Comparison of ENCODE assay signal across 8 cellular contexts in the genomic region with DNA sequence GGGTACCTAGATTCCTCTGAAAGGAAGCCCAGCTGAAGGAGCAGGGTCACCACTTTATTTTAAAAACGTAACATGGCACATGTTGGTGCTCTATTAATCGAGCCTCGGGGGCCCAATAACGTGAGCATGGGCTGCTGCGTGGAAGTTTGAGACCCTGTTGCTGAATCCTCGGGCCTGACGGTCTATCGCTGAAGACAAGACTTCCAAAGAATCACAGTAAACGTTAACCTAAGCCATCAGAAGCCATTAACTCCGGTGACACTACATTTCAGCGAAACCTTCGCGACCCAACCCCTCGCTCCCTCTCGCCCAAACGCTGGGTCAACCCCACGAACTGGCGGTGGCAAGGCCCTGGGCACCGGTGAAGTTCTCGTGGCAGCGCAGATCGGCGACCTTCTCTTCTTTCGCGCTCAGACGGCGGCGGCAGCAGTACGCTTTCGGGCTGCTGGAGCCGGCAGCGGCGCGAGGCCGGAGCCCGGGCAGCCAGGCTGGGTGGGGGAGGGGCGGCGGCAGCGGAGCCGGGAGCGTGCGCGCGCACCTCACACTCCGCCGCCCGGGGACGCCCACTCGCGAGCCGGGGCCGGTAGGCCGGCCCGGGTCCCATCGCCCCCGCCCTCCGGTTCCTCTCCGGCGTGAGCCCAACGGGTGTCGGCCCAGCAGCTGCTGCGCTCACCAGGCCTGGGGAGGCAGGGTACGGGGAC. TPM values are rescaled to one million over a fixed set of nuclear protein-coding genes. Genes with fewer than 3 reads are reported as not detected.
A peak's percentile ranks its signal among the peaks of the same experiment; 100 is the strongest.
DNase-seq lines count a peak whose midpoint lies in the region; ATAC-seq and TF ChIP-seq lines count a peak whose summit lies in the region.

No MANE protein-coding gene starts in this region.

- 1% methylated on average over 61 to 63 of the region's 63 CpGs for WGBS in lung, 2 donors

- H3K36me3 Mint-ChIP-seq in activated CD4-positive, alpha-beta memory T cell treated with anti-CD3 and anti-CD28 coated beads, Interleukin-2, amount 10 ng/mL, durations not matched to agents 7 days and 5 days (ENCODE audit: low read depth): peaks cover 3% of the 10 kb centered on the region

- POLR2A ChIA-PET in activated CD4-positive, alpha-beta memory T cell treated with anti-CD3 and anti-CD28 coated beads, Interleukin-2, amount 10 ng/mL, durations not matched to agents 7 days and 5 days (lab: Charles Lee): interaction anchor here (0.7 to 1.3 kb wide), 11 partner anchors 15 to 563 kb away, joined by 3 to 8 read pairs (median 4); a partner anchor contains a TSS

- H3K27ac Mint-ChIP-seq in activated CD4-positive, alpha-beta memory T cell treated with anti-CD3 and anti-CD28 coated beads, Interleukin-2, amount 10 ng/mL, durations not matched to agents 7 days and 5 days: peak overlapping the region; percentile 95

- peak; percentile 45 for ATAC-seq in GM18867 (IDR thresholded peaks at IDR 0.05; ENCODE audit: unreplicated experiment)
- peak; percentile 42 for ATAC-seq in HG03095 (IDR thresholded peaks at IDR 0.05; ENCODE audit: unreplicated experiment)
- peak; percentile 89 for ATAC-seq in lung (ENCODE audit: insufficient read depth, low FRiP score)

- no peaks in the 10 kb centered on the region for H3K27me3 ChIP-seq in lung (ENCODE audit: control insufficient read depth, insufficient read depth)

- no peaks in the 10 kb centered on the region for H3K9me3 ChIP-seq in lung (ENCODE audit: control insufficient read depth in 2 of 2, insufficient read depth in 1 of 2, low read length in 1 of 2)

- peak overlapping the region; percentile 99 for H3K27ac ChIP-seq in lung (ENCODE audit: low read depth in 1 of 2, low read length in 1 of 2)

- no peak for TF ChIP-seq CTCF in lung (IDR thresholded peaks at IDR 0.05; ENCODE audit: control extremely low read depth, extremely low read depth)

- peaks cover 3 to 29% of the 10 kb centered on the region in 2 donors for H3K4me1 ChIP-seq in lung (ENCODE audit: control insufficient read depth in 2 of 2, insufficient read depth in 2 of 2, low read length in 2 of 2)

- H3K4me1 Mint-ChIP-seq in activated CD4-positive, alpha-beta memory T cell treated with anti-CD3 and anti-CD28 coated beads, Interleukin-2, amount 10 ng/mL, durations not matched to agents 7 days and 5 days: peaks cover 53% of the 10 kb centered on the region

- H3K36me3 ChIP-seq in lung (ENCODE audit: control insufficient read depth in 2 of 2, insufficient read depth in 2 of 2, low read length in 2 of 2): no peaks in the 10 kb centered on the region

- CTCF ChIA-PET in activated CD4-positive, alpha-beta memory T cell treated with anti-CD3 and anti-CD28 coated beads, Interleukin-2, amount 10 ng/mL, durations not matched to agents 7 days and 5 days (lab: Charles Lee): interaction anchor here (1.0 to 1.3 kb wide), 4 partner anchors 8 to 529 kb away, joined by 3 to 4 read pairs (median 4); a partner anchor contains a TSS

- peak overlapping the region; percentile 92 for H3K4me3 Mint-ChIP-seq in activated CD4-positive, alpha-beta memory T cell treated with anti-CD3 and anti-CD28 coated beads, Interleukin-2, amount 10 ng/mL, durations not matched to agents 7 days and 5 days

- H3K4me3 ChIP-seq in lung: peak overlapping the region; percentile 82

- H3K9me3 Mint-ChIP-seq in activated CD4-positive, alpha-beta memory T cell treated with anti-CD3 and anti-CD28 coated beads, Interleukin-2, amount 10 ng/mL, durations not matched to agents 7 days and 5 days: no peaks in the 10 kb centered on the region

- DNase-seq in AG08396 (ENCODE audit: low spot score) (peak; percentile 97), NCI-H345 treated with DMSO at 0.1 percent for 48 hours (lab: John Stamatoyannopoulos, UW; ENCODE audit: unreplicated experiment) (peak; percentile 47), ecto neural progenitor cell (ENCODE audit: low spot score) (peak; percentile 88), lung (ENCODE audit: low spot score) (peak; percentile 83)
- peak; percentile 83 for DNase-seq in activated CD4-positive, alpha-beta memory T cell treated with anti-CD3 and anti-CD28 coated beads, Interleukin-2, amount 10 ng/mL, durations not matched to agents 7 days and 5 days
- peak; percentile 61 to 76 (median 66) for DNase-seq in stimulated activated CD4-positive, alpha-beta T cell treated with anti-CD3 and anti-CD28 coated beads, TNF-alpha, amount 100 ng/mL, for 1 hour (ENCODE audit: low read depth in 3 of 3, low spot score in 1 of 3)

- no peaks in the 10 kb centered on the region for H3K27me3 Mint-ChIP-seq in activated CD4-positive, alpha-beta memory T cell treated with anti-CD3 and anti-CD28 coated beads, Interleukin-2, amount 10 ng/mL, durations not matched to agents 7 days and 5 days

RNA-seq across cellular contexts. Expression of a gene that starts 0.8 kb away (rescaled TPM):
- 10 to 100 TPM; 33.8 to 35.0 TPM for total RNA-seq in activated CD4-positive, alpha-beta memory T cell treated with anti-CD3 and anti-CD28 coated beads, Interleukin-2, amount 10 ng/mL, durations not matched to agents 7 days and 5 days
- 10 to 100 TPM; 39.3 to 56.3 TPM for total RNA-seq in lung
- 10 to 100 TPM in 1 of 2 donors, 1 to 10 TPM in 1; 6.4 to 11.3 TPM for polyA plus RNA-seq in lung

Comparison
In these comparisons a context has a peak if more than half of its experiments do, and no peak if none do; other contexts are left out.
1. Peak in every context shown above with its lines: DNase-seq, ATAC-seq, H3K4me3 ChIP-seq and H3K27ac ChIP-seq.
2. DNase-seq: peak in every context shown above with its lines; median percentile 97 in AG08396; 88 in ecto neural progenitor cell; 83 in activated CD4-positive, alpha-beta memory T cell treated with anti-CD3 and anti-CD28 coated beads, Interleukin-2, amount 10 ng/mL, durations not matched to agents 7 days and 5 days; 83 in lung; 66 in stimulated activated CD4-positive, alpha-beta T cell treated with anti-CD3 and anti-CD28 coated beads, TNF-alpha, amount 100 ng/mL, for 1 hour; 47 in NCI-H345 treated with DMSO at 0.1 percent for 48 hours.